ENCODE assay signal across 1 cellular context in the genomic region with DNA sequence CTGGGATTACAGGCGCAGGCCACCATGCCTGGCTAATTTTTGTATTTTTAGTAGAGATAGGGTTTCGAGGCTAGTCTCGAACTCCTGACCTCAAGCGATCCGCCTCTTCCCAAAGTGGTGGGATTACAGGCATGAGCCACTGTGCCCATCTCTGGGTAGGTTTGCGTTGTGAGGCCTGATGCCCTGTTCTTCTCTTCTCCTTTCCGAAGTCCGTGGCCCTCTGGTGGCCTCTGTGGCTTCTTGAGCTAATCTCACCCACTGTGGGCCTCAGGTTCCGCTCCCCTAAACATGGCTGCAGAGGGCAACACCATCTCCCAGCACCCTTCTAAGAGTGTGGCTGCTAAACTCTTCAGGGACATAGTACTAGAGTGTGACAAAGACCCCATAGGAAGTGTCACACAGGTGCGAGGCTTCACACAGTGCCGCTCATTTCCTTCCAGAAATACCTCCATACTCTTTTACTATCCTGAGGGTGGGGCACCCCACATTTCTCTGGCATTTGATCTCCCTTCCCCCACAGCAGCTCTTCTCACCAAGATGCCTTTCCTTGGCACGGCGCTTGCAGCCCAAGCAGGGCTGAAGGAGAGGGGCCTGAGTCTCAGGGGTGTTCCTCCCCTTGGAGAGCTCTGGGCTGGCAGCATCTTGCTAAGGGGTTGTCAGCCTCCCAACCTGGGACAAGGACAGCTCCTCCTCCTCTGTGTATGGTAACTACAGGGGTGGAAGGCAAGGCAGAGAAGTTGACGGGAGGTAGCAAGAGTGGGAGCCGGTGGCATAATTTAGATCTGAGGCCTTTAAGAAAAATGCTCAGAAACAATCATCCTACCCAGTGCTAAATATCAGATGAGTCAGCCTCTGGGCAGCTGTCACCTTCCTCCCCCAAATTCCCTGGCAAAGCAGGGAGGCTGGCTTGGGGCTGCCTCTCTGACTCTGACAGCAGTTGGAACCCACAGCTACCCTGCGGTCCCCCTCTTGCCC.
A peak's percentile ranks its signal among the peaks of the same experiment; 100 is the strongest.
TF ChIP-seq lines count a peak whose summit lies in the region.

No MANE protein-coding gene starts in this region.

TF ChIP-seq in WTC11, 78 proteins besides CTCF, POLR2A, EP300 and RAD21 (continued from another document and continues in another):
- TF ChIP-seq, protein P1, sequence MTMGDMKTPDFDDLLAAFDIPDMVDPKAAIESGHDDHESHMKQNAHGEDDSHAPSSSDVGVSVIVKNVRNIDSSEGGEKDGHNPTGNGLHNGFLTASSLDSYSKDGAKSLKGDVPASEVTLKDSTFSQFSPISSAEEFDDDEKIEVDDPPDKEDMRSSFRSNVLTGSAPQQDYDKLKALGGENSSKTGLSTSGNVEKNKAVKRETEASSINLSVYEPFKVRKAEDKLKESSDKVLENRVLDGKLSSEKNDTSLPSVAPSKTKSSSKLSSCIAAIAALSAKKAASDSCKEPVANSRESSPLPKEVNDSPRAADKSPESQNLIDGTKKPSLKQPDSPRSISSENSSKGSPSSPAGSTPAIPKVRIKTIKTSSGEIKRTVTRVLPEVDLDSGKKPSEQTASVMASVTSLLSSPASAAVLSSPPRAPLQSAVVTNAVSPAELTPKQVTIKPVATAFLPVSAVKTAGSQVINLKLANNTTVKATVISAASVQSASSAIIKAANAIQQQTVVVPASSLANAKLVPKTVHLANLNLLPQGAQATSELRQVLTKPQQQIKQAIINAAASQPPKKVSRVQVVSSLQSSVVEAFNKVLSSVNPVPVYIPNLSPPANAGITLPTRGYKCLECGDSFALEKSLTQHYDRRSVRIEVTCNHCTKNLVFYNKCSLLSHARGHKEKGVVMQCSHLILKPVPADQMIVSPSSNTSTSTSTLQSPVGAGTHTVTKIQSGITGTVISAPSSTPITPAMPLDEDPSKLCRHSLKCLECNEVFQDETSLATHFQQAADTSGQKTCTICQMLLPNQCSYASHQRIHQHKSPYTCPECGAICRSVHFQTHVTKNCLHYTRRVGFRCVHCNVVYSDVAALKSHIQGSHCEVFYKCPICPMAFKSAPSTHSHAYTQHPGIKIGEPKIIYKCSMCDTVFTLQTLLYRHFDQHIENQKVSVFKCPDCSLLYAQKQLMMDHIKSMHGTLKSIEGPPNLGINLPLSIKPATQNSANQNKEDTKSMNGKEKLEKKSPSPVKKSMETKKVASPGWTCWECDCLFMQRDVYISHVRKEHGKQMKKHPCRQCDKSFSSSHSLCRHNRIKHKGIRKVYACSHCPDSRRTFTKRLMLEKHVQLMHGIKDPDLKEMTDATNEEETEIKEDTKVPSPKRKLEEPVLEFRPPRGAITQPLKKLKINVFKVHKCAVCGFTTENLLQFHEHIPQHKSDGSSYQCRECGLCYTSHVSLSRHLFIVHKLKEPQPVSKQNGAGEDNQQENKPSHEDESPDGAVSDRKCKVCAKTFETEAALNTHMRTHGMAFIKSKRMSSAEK (CRISPR knock-in tag; IDR thresholded peaks at IDR 0.05; ENCODE audit: borderline replicate concordance): 0 out of 2 replicates have a peak, but pooled peaks have one; percentile 46
- TF ChIP-seq SMAD4 (CRISPR knock-in tag; IDR thresholded peaks at IDR 0.05) (no peak), PRRX2 (CRISPR knock-in tag; IDR thresholded peaks at IDR 0.05) (peak; percentile 51; the same call in 1 of the 2 replicates), ZBTB21 (CRISPR knock-in tag; IDR thresholded peaks at IDR 0.05; ENCODE audit: borderline replicate concordance) (no peak; the same call in 1 of the 2 replicates), EMX1 (CRISPR knock-in tag; IDR thresholded peaks at IDR 0.05) (peak; percentile 86; the same call in 1 of the 2 replicates), ZNF396 (CRISPR knock-in tag; IDR thresholded peaks at IDR 0.05; ENCODE audit: borderline replicate concordance) (no peak), NR3C1 (CRISPR knock-in tag; conservative IDR thresholded peaks at IDR 0.05; ENCODE audit: low read depth) (no peak), ATF1 (CRISPR knock-in tag; IDR thresholded peaks at IDR 0.05) (no peak), JAZF1 (CRISPR knock-in tag; IDR thresholded peaks at IDR 0.05) (no peak), NR1H2 (CRISPR knock-in tag; IDR thresholded peaks at IDR 0.05) (no peak), ZNF232 (CRISPR knock-in tag; IDR thresholded peaks at IDR 0.05) (no peak; the same call in 1 of the 2 replicates), ELF4 (CRISPR knock-in tag; IDR thresholded peaks at IDR 0.05; ENCODE audit: low read depth) (no peak), IRF2 (CRISPR knock-in tag; IDR thresholded peaks at IDR 0.05; ENCODE audit: borderline replicate concordance, low read depth) (no peak), ZNF671 (CRISPR knock-in tag; IDR thresholded peaks at IDR 0.05) (0 out of 2 replicates have a peak, but pooled peaks have one; percentile 20), JUN (CRISPR knock-in tag; IDR thresholded peaks at IDR 0.05) (no peak), CREM (CRISPR knock-in tag; IDR thresholded peaks at IDR 0.05) (no peak), NFYB (CRISPR knock-in tag; conservative IDR thresholded peaks at IDR 0.05; ENCODE audit: low read depth) (peak; percentile 11; the same call in 1 of the 2 replicates), FOXJ3 (CRISPR knock-in tag; IDR thresholded peaks at IDR 0.05; ENCODE audit: borderline replicate concordance) (no peak)
- TF ChIP-seq, protein P2, sequence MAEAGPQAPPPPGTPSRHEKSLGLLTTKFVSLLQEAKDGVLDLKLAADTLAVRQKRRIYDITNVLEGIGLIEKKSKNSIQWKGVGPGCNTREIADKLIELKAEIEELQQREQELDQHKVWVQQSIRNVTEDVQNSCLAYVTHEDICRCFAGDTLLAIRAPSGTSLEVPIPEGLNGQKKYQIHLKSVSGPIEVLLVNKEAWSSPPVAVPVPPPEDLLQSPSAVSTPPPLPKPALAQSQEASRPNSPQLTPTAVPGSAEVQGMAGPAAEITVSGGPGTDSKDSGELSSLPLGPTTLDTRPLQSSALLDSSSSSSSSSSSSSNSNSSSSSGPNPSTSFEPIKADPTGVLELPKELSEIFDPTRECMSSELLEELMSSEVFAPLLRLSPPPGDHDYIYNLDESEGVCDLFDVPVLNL (CRISPR knock-in tag; IDR thresholded peaks at IDR 0.05; ENCODE audit: borderline replicate concordance, low read depth): 0 out of 2 replicates have a peak, but pooled peaks have one; percentile 21
- TF ChIP-seq, protein P3, sequence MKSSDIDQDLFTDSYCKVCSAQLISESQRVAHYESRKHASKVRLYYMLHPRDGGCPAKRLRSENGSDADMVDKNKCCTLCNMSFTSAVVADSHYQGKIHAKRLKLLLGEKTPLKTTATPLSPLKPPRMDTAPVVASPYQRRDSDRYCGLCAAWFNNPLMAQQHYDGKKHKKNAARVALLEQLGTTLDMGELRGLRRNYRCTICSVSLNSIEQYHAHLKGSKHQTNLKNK (CRISPR knock-in tag; IDR thresholded peaks at IDR 0.05): peak; percentile 8; the same call in 1 of the 2 replicates
- TF ChIP-seq, protein P4, sequence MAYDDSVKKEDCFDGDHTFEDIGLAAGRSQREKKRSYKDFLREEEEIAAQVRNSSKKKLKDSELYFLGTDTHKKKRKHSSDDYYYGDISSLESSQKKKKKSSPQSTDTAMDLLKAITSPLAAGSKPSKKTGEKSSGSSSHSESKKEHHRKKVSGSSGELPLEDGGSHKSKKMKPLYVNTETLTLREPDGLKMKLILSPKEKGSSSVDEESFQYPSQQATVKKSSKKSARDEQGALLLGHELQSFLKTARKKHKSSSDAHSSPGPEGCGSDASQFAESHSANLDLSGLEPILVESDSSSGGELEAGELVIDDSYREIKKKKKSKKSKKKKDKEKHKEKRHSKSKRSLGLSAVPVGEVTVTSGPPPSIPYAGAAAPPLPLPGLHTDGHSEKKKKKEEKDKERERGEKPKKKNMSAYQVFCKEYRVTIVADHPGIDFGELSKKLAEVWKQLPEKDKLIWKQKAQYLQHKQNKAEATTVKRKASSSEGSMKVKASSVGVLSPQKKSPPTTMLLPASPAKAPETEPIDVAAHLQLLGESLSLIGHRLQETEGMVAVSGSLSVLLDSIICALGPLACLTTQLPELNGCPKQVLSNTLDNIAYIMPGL (CRISPR knock-in tag; IDR thresholded peaks at IDR 0.05): no peak
- TF ChIP-seq, protein P5, sequence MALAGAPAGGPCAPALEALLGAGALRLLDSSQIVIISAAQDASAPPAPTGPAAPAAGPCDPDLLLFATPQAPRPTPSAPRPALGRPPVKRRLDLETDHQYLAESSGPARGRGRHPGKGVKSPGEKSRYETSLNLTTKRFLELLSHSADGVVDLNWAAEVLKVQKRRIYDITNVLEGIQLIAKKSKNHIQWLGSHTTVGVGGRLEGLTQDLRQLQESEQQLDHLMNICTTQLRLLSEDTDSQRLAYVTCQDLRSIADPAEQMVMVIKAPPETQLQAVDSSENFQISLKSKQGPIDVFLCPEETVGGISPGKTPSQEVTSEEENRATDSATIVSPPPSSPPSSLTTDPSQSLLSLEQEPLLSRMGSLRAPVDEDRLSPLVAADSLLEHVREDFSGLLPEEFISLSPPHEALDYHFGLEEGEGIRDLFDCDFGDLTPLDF (CRISPR knock-in tag; IDR thresholded peaks at IDR 0.05): 0 out of 2 replicates have a peak, but pooled peaks have one; percentile 30
- TF ChIP-seq, protein P6, sequence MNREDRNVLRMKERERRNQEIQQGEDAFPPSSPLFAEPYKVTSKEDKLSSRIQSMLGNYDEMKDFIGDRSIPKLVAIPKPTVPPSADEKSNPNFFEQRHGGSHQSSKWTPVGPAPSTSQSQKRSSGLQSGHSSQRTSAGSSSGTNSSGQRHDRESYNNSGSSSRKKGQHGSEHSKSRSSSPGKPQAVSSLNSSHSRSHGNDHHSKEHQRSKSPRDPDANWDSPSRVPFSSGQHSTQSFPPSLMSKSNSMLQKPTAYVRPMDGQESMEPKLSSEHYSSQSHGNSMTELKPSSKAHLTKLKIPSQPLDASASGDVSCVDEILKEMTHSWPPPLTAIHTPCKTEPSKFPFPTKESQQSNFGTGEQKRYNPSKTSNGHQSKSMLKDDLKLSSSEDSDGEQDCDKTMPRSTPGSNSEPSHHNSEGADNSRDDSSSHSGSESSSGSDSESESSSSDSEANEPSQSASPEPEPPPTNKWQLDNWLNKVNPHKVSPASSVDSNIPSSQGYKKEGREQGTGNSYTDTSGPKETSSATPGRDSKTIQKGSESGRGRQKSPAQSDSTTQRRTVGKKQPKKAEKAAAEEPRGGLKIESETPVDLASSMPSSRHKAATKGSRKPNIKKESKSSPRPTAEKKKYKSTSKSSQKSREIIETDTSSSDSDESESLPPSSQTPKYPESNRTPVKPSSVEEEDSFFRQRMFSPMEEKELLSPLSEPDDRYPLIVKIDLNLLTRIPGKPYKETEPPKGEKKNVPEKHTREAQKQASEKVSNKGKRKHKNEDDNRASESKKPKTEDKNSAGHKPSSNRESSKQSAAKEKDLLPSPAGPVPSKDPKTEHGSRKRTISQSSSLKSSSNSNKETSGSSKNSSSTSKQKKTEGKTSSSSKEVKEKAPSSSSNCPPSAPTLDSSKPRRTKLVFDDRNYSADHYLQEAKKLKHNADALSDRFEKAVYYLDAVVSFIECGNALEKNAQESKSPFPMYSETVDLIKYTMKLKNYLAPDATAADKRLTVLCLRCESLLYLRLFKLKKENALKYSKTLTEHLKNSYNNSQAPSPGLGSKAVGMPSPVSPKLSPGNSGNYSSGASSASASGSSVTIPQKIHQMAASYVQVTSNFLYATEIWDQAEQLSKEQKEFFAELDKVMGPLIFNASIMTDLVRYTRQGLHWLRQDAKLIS (CRISPR knock-in tag; IDR thresholded peaks at IDR 0.05; ENCODE audit: borderline replicate concordance): no peak
- TF ChIP-seq, protein P7, sequence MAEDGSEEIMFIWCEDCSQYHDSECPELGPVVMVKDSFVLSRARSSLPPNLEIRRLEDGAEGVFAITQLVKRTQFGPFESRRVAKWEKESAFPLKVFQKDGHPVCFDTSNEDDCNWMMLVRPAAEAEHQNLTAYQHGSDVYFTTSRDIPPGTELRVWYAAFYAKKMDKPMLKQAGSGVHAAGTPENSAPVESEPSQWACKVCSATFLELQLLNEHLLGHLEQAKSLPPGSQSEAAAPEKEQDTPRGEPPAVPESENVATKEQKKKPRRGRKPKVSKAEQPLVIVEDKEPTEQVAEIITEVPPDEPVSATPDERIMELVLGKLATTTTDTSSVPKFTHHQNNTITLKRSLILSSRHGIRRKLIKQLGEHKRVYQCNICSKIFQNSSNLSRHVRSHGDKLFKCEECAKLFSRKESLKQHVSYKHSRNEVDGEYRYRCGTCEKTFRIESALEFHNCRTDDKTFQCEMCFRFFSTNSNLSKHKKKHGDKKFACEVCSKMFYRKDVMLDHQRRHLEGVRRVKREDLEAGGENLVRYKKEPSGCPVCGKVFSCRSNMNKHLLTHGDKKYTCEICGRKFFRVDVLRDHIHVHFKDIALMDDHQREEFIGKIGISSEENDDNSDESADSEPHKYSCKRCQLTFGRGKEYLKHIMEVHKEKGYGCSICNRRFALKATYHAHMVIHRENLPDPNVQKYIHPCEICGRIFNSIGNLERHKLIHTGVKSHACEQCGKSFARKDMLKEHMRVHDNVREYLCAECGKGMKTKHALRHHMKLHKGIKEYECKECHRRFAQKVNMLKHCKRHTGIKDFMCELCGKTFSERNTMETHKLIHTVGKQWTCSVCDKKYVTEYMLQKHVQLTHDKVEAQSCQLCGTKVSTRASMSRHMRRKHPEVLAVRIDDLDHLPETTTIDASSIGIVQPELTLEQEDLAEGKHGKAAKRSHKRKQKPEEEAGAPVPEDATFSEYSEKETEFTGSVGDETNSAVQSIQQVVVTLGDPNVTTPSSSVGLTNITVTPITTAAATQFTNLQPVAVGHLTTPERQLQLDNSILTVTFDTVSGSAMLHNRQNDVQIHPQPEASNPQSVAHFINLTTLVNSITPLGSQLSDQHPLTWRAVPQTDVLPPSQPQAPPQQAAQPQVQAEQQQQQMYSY (CRISPR knock-in tag; IDR thresholded peaks at IDR 0.05): no peak
- TF ChIP-seq, protein P8, sequence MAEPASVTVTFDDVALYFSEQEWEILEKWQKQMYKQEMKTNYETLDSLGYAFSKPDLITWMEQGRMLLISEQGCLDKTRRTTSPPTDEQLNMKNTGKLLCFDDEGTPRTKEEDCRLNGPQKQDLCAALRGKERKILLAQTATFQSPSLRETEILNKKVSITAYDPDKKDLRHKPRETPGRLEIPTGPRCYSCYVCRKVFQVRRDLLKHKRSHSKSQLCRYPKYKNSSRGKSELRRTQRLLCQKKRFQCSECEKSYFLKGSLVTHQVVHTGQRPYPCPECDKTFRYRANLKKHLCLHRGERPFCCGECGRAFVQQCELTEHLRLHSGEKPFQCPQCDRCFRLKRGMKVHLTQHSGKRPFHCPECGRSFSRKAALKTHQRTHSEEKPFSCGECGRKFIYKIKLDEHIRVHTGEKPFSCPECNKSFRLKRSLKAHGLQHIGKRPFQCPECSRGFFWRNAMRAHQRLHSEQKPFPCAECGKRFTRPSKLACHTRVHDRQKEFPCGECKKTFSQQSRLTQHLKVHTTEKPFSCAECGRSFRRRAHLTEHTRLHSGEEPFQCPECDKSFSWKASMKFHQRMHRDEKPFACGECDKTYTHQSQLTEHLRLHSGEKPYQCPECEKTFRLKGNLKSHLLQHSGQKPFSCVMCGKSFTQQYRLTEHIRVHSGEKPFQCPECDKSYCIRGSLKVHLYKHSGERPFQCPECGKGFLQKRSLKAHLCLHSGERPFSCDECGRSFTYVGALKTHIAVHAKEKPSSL (CRISPR knock-in tag; conservative IDR thresholded peaks at IDR 0.05): no peak
